Comparison of ENCODE assay signal across 1 cellular context in genomic region chr9:134621558-134622110, GRCh38.
TF ChIP-seq lines count a peak whose summit lies in the region.

No MANE protein-coding gene starts in this region.

TF ChIP-seq in WTC11, 78 proteins besides CTCF, POLR2A, EP300 and RAD21 (continued from another document):
- TF ChIP-seq, protein P1, sequence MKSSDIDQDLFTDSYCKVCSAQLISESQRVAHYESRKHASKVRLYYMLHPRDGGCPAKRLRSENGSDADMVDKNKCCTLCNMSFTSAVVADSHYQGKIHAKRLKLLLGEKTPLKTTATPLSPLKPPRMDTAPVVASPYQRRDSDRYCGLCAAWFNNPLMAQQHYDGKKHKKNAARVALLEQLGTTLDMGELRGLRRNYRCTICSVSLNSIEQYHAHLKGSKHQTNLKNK (CRISPR knock-in tag; IDR thresholded peaks at IDR 0.05): no peak
